16 cellular contexts compared by ENCODE assay signal in genomic region chr20:54320148-54320607, GRCh38.
DNase-seq lines count a peak whose midpoint lies in the region; ATAC-seq, FAIRE-seq and TF ChIP-seq lines count a peak whose summit lies in the region.
"Had no signal": no experiment of that assay in that cellular context is flagged by ENCODE, and none has a peak within 500 bp of the region (broad histone marks: within the 10 kb centered on the region; RNA-seq: fewer than 3 reads in every experiment).

No MANE protein-coding gene starts in this region.

- H3K4me1 Mint-ChIP-seq in activated naive CD4-positive, alpha-beta T cell treated with anti-CD3 and anti-CD28 coated beads, Interleukin-2, amount 10 ng/mL, durations not matched to agents 7 days and 5 days: no peaks in the 10 kb centered on the region
- peaks cover 11% of the 10 kb centered on the region for H3K4me1 Mint-ChIP-seq in T-helper 1 cell treated with Interleukin-12 subunit alpha and Interleukin-12 subunit beta and Interleukin-4 antibody, amounts not matched to agents 30 μg/mL and 1 μg/mL, for 36 hours (ENCODE audit: low read depth)

- FAIRE-seq in GM12891 (lab: Jason Lieb, UNC): no peak

- no peak overlapping the region for H3K4me3 Mint-ChIP-seq in activated naive CD4-positive, alpha-beta T cell treated with anti-CD3 and anti-CD28 coated beads, Interleukin-2, amount 10 ng/mL, durations not matched to agents 7 days and 5 days
- H3K4me3 Mint-ChIP-seq in T-helper 1 cell treated with Interleukin-12 subunit alpha and Interleukin-12 subunit beta and Interleukin-4 antibody, amounts not matched to agents 30 μg/mL and 1 μg/mL, for 36 hours: no peak overlapping the region

- no peaks in the 10 kb centered on the region for H3K27me3 Mint-ChIP-seq in activated naive CD4-positive, alpha-beta T cell treated with anti-CD3 and anti-CD28 coated beads, Interleukin-2, amount 10 ng/mL, durations not matched to agents 7 days and 5 days
- H3K27me3 Mint-ChIP-seq in T-helper 1 cell treated with Interleukin-12 subunit alpha and Interleukin-12 subunit beta and Interleukin-4 antibody, amounts not matched to agents 30 μg/mL and 1 μg/mL, for 36 hours (ENCODE audit: low read depth): no peaks in the 10 kb centered on the region

- H3K4me3 ChIP-seq in epithelial cell of esophagus (ENCODE audit: low read length): no peak overlapping the region
- H3K4me3 ChIP-seq: BLaER1, heart right ventricle, mucosa of descending colon, PC-9 had no signal

- TF ChIP-seq POLR2A in GM12891 (IDR thresholded peaks at IDR 0.05; ENCODE audit: low read depth, low read length): no peak

- TF ChIP-seq CTCF in epithelial cell of esophagus (IDR thresholded peaks at IDR 0.05; ENCODE audit: insufficient read depth, low read depth, low read length, missing control alignments): no peak

- peaks cover 0 to 5% of the 10 kb centered on the region in 2 donors for H3K9me3 Mint-ChIP-seq in activated naive CD4-positive, alpha-beta T cell treated with anti-CD3 and anti-CD28 coated beads, Interleukin-2, amount 50 U/mL, for 72 hours
- H3K9me3 Mint-ChIP-seq in activated naive CD4-positive, alpha-beta T cell treated with anti-CD3 and anti-CD28 coated beads, Interleukin-2, amount 10 ng/mL, durations not matched to agents 7 days and 5 days: no peaks in the 10 kb centered on the region
- no peaks in the 10 kb centered on the region for H3K9me3 Mint-ChIP-seq in T-helper 1 cell treated with Interleukin-12 subunit alpha and Interleukin-12 subunit beta and Interleukin-4 antibody, amounts not matched to agents 30 μg/mL and 1 μg/mL, for 36 hours

- DNase-seq in activated naive CD4-positive, alpha-beta T cell treated with anti-CD3 and anti-CD28 coated beads, Interleukin-2, amount 50 U/mL, for 72 hours (ENCODE audit: low spot score in 2 of 2): peak in 1 of 2 donors; percentile 12
- DNase-seq in activated naive CD4-positive, alpha-beta T cell treated with anti-CD3 and anti-CD28 coated beads, Interleukin-2, amount 10 ng/mL, durations not matched to agents 7 days and 5 days: no peak
- peak; percentile 3 for DNase-seq in epithelial cell of esophagus (ENCODE audit: low read depth)
- no peak for DNase-seq in NCI-H2196 (lab: John Stamatoyannopoulos, UW; ENCODE audit: unreplicated experiment)
- no peak for DNase-seq in MV-4-11 (lab: John Stamatoyannopoulos, UW)
- DNase-seq in GM12891 (ENCODE audit: insufficient read length, low spot score): no peak
- DNase-seq: activated naive CD4-positive, alpha-beta T cell treated with anti-CD3 and anti-CD28 coated beads, Interleukin-2, amount 50 U/mL, for 16 hours; cerebellar nuclear complex; DND-41; heart right ventricle; mucosa of descending colon; NCI-H1417 treated with DMSO at 0.1 percent for 48 hours; PC-9 had no signal

- CTCF ChIA-PET in activated naive CD4-positive, alpha-beta T cell treated with anti-CD3 and anti-CD28 coated beads, Interleukin-2, amount 10 ng/mL, durations not matched to agents 7 days and 5 days (lab: Charles Lee): interaction anchor here (1.0 to 1.9 kb wide), 3 partner anchors 11 to 101 kb away, joined by 3 to 4 read pairs (median 3); no protein-coding TSS in a partner anchor

- ATAC-seq in activated naive CD4-positive, alpha-beta T cell treated with anti-CD3 and anti-CD28 coated beads, Interleukin-2, amount 50 U/mL, for 72 hours: peak; percentile 61 to 85
- no peak for ATAC-seq in GM19023 (IDR thresholded peaks at IDR 0.05; ENCODE audit: unreplicated experiment)
- ATAC-seq: mucosa of descending colon had no signal

- H3K36me3 Mint-ChIP-seq in activated naive CD4-positive, alpha-beta T cell treated with anti-CD3 and anti-CD28 coated beads, Interleukin-2, amount 50 U/mL, for 72 hours: peaks cover 0 to 25% of the 10 kb centered on the region in 2 donors
- H3K36me3 Mint-ChIP-seq in activated naive CD4-positive, alpha-beta T cell treated with anti-CD3 and anti-CD28 coated beads, Interleukin-2, amount 10 ng/mL, durations not matched to agents 7 days and 5 days: no peaks in the 10 kb centered on the region
- H3K36me3 Mint-ChIP-seq in T-helper 1 cell treated with Interleukin-12 subunit alpha and Interleukin-12 subunit beta and Interleukin-4 antibody, amounts not matched to agents 30 μg/mL and 1 μg/mL, for 36 hours (ENCODE audit: low read depth): no peaks in the 10 kb centered on the region

- H3K27ac Mint-ChIP-seq in activated naive CD4-positive, alpha-beta T cell treated with anti-CD3 and anti-CD28 coated beads, Interleukin-2, amount 50 U/mL, for 72 hours: peak overlapping the region; percentile 20 to 87
- H3K27ac Mint-ChIP-seq in activated naive CD4-positive, alpha-beta T cell treated with anti-CD3 and anti-CD28 coated beads, Interleukin-2, amount 10 ng/mL, durations not matched to agents 7 days and 5 days: no peak overlapping the region
- peak overlapping the region; percentile 26 for H3K27ac Mint-ChIP-seq in T-helper 1 cell treated with Interleukin-12 subunit alpha and Interleukin-12 subunit beta and Interleukin-4 antibody, amounts not matched to agents 30 μg/mL and 1 μg/mL, for 36 hours

TF ChIP-seq in GM12891, 5 proteins besides CTCF, POLR2A, EP300 and RAD21:
- TF ChIP-seq POLR2AphosphoS5 (IDR thresholded peaks at IDR 0.05; ENCODE audit: low read depth, low read length) (no peak), TAF1 (IDR thresholded peaks at IDR 0.05; ENCODE audit: low read depth, low read length) (no peak), POU2F2 (IDR thresholded peaks at IDR 0.05; ENCODE audit: low read depth, low read length) (no peak), SPI1 (IDR thresholded peaks at IDR 0.05; ENCODE audit: low read depth, low read length) (no peak), PAX5 (IDR thresholded peaks at IDR 0.05; ENCODE audit: insufficient read depth, low read length, severe bottlenecking) (no peak)
TF ChIP-seq in GM12891: peak in this region for 0.
